Comparison of ENCODE assay signal across 29 cellular contexts in genomic region chr11:133265536-133265935, GRCh38.
"Had no signal": no experiment of that assay in that cellular context is flagged by ENCODE, and none has a peak within 500 bp of the region (broad histone marks: within the 10 kb centered on the region; RNA-seq: fewer than 3 reads in every experiment).

No MANE protein-coding gene starts in this region.

- H3K36me3 ChIP-seq: adrenal gland, ascending aorta, brain microvascular endothelial cell, breast epithelium, cardiac muscle cell had no signal

- H3K27ac ChIP-seq: adrenal gland, ascending aorta, body of pancreas, brain microvascular endothelial cell, breast epithelium, cardiac muscle cell had no signal

- H3K27me3 ChIP-seq: ascending aorta, body of pancreas, brain microvascular endothelial cell, breast epithelium, cardiac muscle cell had no signal

- H3K4me1 ChIP-seq: adrenal gland, ascending aorta, body of pancreas, breast epithelium had no signal

- DNase-seq: activated effector memory CD4-positive, alpha-beta T cell treated with anti-CD3 and anti-CD28 coated beads, Interleukin-2, amount 50 U/mL, for 16 hours; activated effector memory CD4-positive, alpha-beta T cell treated with Interleukin-2 at 50 U/mL for 16 hours; activated gamma-delta T cell; activated gamma-delta T cell treated with Interleukin-2 at 50 U/mL for 16 hours; activated naive CD4-positive, alpha-beta T cell; activated naive CD4-positive, alpha-beta T cell treated with anti-CD3 and anti-CD28 coated beads for 36 hours; activated naive CD4-positive, alpha-beta T cell treated with anti-CD3 and anti-CD28 coated beads, Interleukin-2, amount 10 ng/mL, durations not matched to agents 7 days and 5 days; activated naive CD4-positive, alpha-beta T cell treated with anti-CD3 and anti-CD28 coated beads, Interleukin-2, amount 50 U/mL, for 16 hours; activated naive CD4-positive, alpha-beta T cell treated with Interleukin-2 at 50 U/mL for 16 hours; activated naive CD8-positive, alpha-beta T cell treated with anti-CD3 and anti-CD28 coated beads for 36 hours; activated naive CD8-positive, alpha-beta T cell treated with anti-CD3 and anti-CD28 coated beads, Interleukin-2, amount 10 ng/mL, durations not matched to agents 7 days and 5 days; activated naive CD8-positive, alpha-beta T cell treated with anti-CD3 and anti-CD28 coated beads, Interleukin-2, amount 50 U/mL, for 24 hours; activated T-cell treated with anti-CD3 and anti-CD28 coated beads, Interleukin-2, amount 50 U/mL, for 1 hour; activated T-cell treated with anti-CD3 and anti-CD28 coated beads, Interleukin-2, amount 50 U/mL, for 24 hours; activated T-cell treated with anti-CD3 and anti-CD28 coated beads, Interleukin-2, amount 50 U/mL, for 4 hours; activated T-cell treated with anti-CD3 and anti-CD28 coated beads, Interleukin-2, amount 50 U/mL, for 48 hours; activated T-cell treated with anti-CD3 and anti-CD28 coated beads, Interleukin-2, amount 50 U/mL, for 72 hours; adrenal gland; amniotic stem cell; aorta; body of pancreas; brain microvascular endothelial cell; central memory CD4-positive, alpha-beta T cell; cerebellar nuclear complex had no signal

- H3K9me3 ChIP-seq: adrenal gland, ascending aorta, body of pancreas, breast epithelium had no signal

- H3K4me3 ChIP-seq: adrenal gland, ascending aorta, body of pancreas, breast epithelium, cardiac muscle cell had no signal

- FAIRE-seq: astrocyte, bronchial epithelial cell had no signal
